In genomic region chr10:3776796-3777571, GRCh38 we compare ENCODE assay signal across 1 cellular context.
TF ChIP-seq lines count a peak whose summit lies in the region.

No MANE protein-coding gene starts in this region.

TF ChIP-seq in A549, 52 proteins besides CTCF, POLR2A, EP300 and RAD21 (continued from another document):
- no peak for TF ChIP-seq HMGXB4 (CRISPR knock-in tag; IDR thresholded peaks at IDR 0.05; ENCODE audit: borderline replicate concordance)
- no peak for TF ChIP-seq HOXB13 (CRISPR knock-in tag; IDR thresholded peaks at IDR 0.05; ENCODE audit: low read depth)
